In the genomic region with DNA sequence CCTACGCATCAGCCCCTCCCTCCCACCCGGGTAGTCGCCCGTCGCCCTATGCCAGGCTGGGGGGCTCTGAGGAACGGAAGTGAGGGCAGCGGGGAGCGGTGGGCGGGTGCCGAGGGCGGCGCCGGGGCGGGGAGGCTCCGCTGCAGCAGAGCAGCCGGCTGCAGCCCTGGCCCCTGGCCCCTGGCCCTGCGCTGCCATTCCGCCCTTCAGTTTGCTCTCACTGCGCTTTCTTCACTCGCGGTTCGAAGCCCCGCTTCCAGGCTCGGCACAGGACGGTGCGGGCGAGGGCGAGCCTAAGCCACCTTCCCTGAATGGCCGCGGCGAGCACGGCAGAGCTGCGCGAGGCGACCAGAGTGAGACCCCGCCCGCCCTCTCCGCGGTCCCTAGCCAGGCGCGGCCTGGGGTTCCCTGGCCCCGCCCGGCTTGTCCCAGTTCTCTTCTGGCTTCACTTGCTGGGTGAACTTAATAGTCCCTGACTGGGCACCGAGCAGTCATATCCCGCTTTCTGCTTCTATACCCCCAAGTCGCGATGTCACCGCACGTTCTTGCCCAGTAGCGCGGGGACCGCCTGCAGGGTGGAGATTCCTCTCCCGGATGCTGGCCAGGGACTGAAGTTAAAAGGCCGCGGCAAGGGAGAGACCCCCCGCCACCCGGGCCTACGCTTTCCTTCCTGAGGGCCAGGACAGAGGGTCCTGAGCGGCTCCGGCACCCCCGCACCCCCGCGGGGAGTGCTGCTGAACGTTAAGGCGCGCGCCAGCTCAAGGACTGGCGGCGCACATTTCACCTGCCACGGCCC, we compare ENCODE assay signal across 8 cellular contexts. TPM values are rescaled to one million over a fixed set of nuclear protein-coding genes. Genes with fewer than 3 reads are reported as not detected.
DNase-seq lines count a peak whose midpoint lies in the region; ATAC-seq and TF ChIP-seq lines count a peak whose summit lies in the region.

No MANE protein-coding gene starts in this region.

- H3K9ac ChIP-seq in parathyroid adenoma = no peak overlapping the region

- peaks cover 10% of the 10 kb centered on the region for H3K27me3 Mint-ChIP-seq in Calu3 (ENCODE audit: unreplicated experiment)
- H3K27me3 Mint-ChIP-seq in activated CD8-positive, alpha-beta T cell treated with anti-CD3 and anti-CD28 coated beads for 36 hours = peaks cover 55% of the 10 kb centered on the region

- peaks cover 66% of the 10 kb centered on the region for H3K27me3 ChIP-seq in foreskin keratinocyte
- H3K27me3 ChIP-seq in parathyroid adenoma (ENCODE audit: control insufficient read depth, insufficient read depth, low read length) = no peaks in the 10 kb centered on the region

- intact Hi-C loops in Calu3 (cut with micrococcal nuclease; ENCODE audit: unreplicated experiment) = loop anchor here (2.0 kb wide), 1 partner anchor 72 kb away; no protein-coding TSS in a partner anchor
- intact Hi-C loops in activated CD8-positive, alpha-beta T cell treated with anti-CD3 and anti-CD28 coated beads for 36 hours (cut with micrococcal nuclease) = loop anchor here (5.0 kb wide), 1 partner anchor 77 kb away; no protein-coding TSS in a partner anchor

- no peaks in the 10 kb centered on the region for H3K4me1 ChIP-seq in foreskin keratinocyte
- H3K4me1 ChIP-seq in parathyroid adenoma = no peaks in the 10 kb centered on the region

- DNase-seq in Calu3 = no peak
- DNase-seq in activated CD8-positive, alpha-beta T cell treated with anti-CD3 and anti-CD28 coated beads for 36 hours = peak; percentile 38
- DNase-seq in foreskin keratinocyte = no peak
- DNase-seq in iPS-NIHi7 (ENCODE audit: extremely low spot score) = no peak
- no peak for DNase-seq in SIG-M5 treated with dmso at 0.1 percent for 504 hours (lab: John Stamatoyannopoulos, UW; ENCODE audit: unreplicated experiment)

- no peaks in the 10 kb centered on the region for H3K9me3 ChIP-seq in parathyroid adenoma (ENCODE audit: control insufficient read depth, low read length)

- H3K27ac ChIP-seq in foreskin keratinocyte (no peak overlapping the region), parathyroid adenoma (peak overlapping the region; percentile 11)

- POLR2A ChIA-PET in activated CD8-positive, alpha-beta T cell treated with anti-CD3 and anti-CD28 coated beads for 36 hours (lab: Charles Lee) = no interaction called here

- H3K4me3 ChIP-seq in parathyroid adenoma (ENCODE audit: low read depth, low read length) = peak overlapping the region; percentile 69

- no TSS peak for BruUV-seq in Calu3 (replicated peaks; lab: Mats Ljungman, UMichigan)

- CTCF ChIA-PET in Calu3 (lab: Charles Lee) = interaction anchor here (0.7 kb wide), 2 partner anchors 126 to 1046 kb away, joined by 3 to 6 read pairs; partner anchors contain the start of gene CCDC112
- CTCF ChIA-PET in activated CD8-positive, alpha-beta T cell treated with anti-CD3 and anti-CD28 coated beads for 36 hours (lab: Charles Lee) = no interaction called here

- H3K36me3 Mint-ChIP-seq in Calu3 (ENCODE audit: insufficient read depth, unreplicated experiment) = peaks cover 26% of the 10 kb centered on the region
- H3K36me3 Mint-ChIP-seq in activated CD8-positive, alpha-beta T cell treated with anti-CD3 and anti-CD28 coated beads for 36 hours (ENCODE audit: low read depth) = peaks cover 3% of the 10 kb centered on the region

- ATAC-seq in GM19467 (IDR thresholded peaks at IDR 0.05; ENCODE audit: unreplicated experiment) (peak; percentile 47), HG03457 (IDR thresholded peaks at IDR 0.05; ENCODE audit: unreplicated experiment) (peak; percentile 34), foreskin keratinocyte (peak; percentile 68)
- peak; percentile 60 for ATAC-seq in activated CD8-positive, alpha-beta T cell treated with anti-CD3 and anti-CD28 coated beads for 36 hours

- H2AFZ ChIP-seq in parathyroid adenoma = peak overlapping the region; percentile 92

- TF ChIP-seq CTCF in Calu3 (IDR thresholded peaks at IDR 0.05; ENCODE audit: unreplicated experiment) = no peak
- no peak for TF ChIP-seq CTCF in activated CD8-positive, alpha-beta T cell treated with anti-CD3 and anti-CD28 coated beads for 36 hours (IDR thresholded peaks at IDR 0.05)
- no peak for TF ChIP-seq CTCF in foreskin keratinocyte (conservative IDR thresholded peaks at IDR 0.05)
- no peak for TF ChIP-seq CTCF in parathyroid adenoma (IDR thresholded peaks at IDR 0.05)

- no peaks in the 10 kb centered on the region for H3K79me2 ChIP-seq in parathyroid adenoma

- H3K27ac Mint-ChIP-seq in Calu3 (ENCODE audit: unreplicated experiment) = no peak overlapping the region
- H3K27ac Mint-ChIP-seq in activated CD8-positive, alpha-beta T cell treated with anti-CD3 and anti-CD28 coated beads for 36 hours = no peak overlapping the region

- H3K36me3 ChIP-seq in parathyroid adenoma (ENCODE audit: control insufficient read depth, insufficient read depth, low read length) = no peaks in the 10 kb centered on the region

- peak overlapping the region; percentile 89 for H3K4me2 ChIP-seq in parathyroid adenoma (ENCODE audit: low read length)

- H3K4me1 Mint-ChIP-seq in Calu3 (ENCODE audit: low read depth, unreplicated experiment) = no peaks in the 10 kb centered on the region
- H3K4me1 Mint-ChIP-seq in activated CD8-positive, alpha-beta T cell treated with anti-CD3 and anti-CD28 coated beads for 36 hours (ENCODE audit: low read depth) = peaks cover 10% of the 10 kb centered on the region

- H3K9me3 Mint-ChIP-seq in Calu3 (ENCODE audit: low read depth, unreplicated experiment) = peaks cover 11% of the 10 kb centered on the region
- peaks cover 8% of the 10 kb centered on the region for H3K9me3 Mint-ChIP-seq in activated CD8-positive, alpha-beta T cell treated with anti-CD3 and anti-CD28 coated beads for 36 hours

- H3K4me3 Mint-ChIP-seq in Calu3 (ENCODE audit: low read depth, unreplicated experiment) = peak overlapping the region; percentile 94
- H3K4me3 Mint-ChIP-seq in activated CD8-positive, alpha-beta T cell treated with anti-CD3 and anti-CD28 coated beads for 36 hours = peak overlapping the region; percentile 78

RNA-seq across cellular contexts. Expression of gene TRIM36, which starts 0.6 kb away (rescaled TPM):
- 4.4 and 5.4 TPM in 2 replicates for total RNA-seq in Calu3 (2022)
- under 1 TPM; 0.18 to 0.72 TPM for total RNA-seq in activated CD8-positive, alpha-beta T cell treated with anti-CD3 and anti-CD28 coated beads for 36 hours
- total RNA-seq in foreskin keratinocyte = 1.8 and 2.4 TPM in 2 replicates
- 0.32 and 0.50 TPM in 2 replicates for polyA plus RNA-seq in foreskin keratinocyte
